Comparison of ENCODE assay signal across 13 cellular contexts in the genomic region with DNA sequence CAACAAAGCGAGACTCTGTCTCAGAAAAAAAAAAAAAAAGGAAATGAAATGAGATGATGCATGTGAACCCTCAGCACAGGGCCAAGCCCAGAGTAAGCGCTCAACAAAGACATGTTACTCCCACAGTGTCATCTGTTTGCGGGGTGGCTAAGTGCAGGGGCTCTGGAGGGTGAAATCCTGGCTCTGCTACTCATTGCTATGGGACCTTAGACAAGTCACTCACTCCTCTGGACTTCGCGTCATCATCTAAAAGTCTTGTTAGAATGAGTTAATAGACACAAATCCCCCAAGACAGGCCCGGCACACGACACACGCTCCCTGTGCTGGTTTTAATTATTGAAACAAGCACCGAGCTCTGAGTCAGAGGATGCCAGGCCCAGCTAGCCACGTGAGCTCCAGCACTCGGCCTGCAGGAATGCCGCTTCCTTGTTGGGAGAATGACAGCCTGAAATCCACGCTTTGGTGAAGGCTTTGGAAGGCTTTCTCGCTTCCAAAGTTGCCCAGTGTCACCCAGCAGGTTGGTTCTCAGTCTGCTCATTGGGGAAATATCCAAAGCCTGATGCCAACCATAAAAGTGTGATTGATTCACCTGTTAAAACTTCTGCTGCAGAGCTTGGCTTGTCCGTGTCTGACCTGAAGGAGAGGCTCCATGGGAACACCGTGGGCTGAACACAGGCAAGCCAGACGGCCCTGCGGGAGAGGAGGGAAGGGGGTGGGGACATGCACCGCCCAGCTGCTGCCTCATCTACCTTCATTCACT. TPM values are rescaled to one million over a fixed set of nuclear protein-coding genes. Genes with fewer than 3 reads are reported as not detected.
DNase-seq lines count a peak whose midpoint lies in the region; ATAC-seq, FAIRE-seq and TF ChIP-seq lines count a peak whose summit lies in the region.
"Had no signal": no experiment of that assay in that cellular context is flagged by ENCODE, and none has a peak within 500 bp of the region (broad histone marks: within the 10 kb centered on the region; RNA-seq: fewer than 3 reads in every experiment).

No MANE protein-coding gene starts in this region.

- no peaks in the 10 kb centered on the region for H3K9me3 Mint-ChIP-seq in activated T-cell treated with anti-CD3 and anti-CD28 coated beads, Interleukin-2, amount 50 U/mL, for 24 hours
- H3K9me3 Mint-ChIP-seq: stimulated activated naive CD8-positive, alpha-beta T cell treated with anti-CD3 and anti-CD28 coated beads, Interleukin-15, Interleukin-2, amounts not matched to agents 100 ng/mL and 50 ng/mL, for 24 hours had no signal

- no peak overlapping the region for H3K4me3 ChIP-seq in heart right ventricle
- no peak overlapping the region for H3K4me3 ChIP-seq in right atrium auricular region
- peak overlapping the region in 2 of 3 experiments; percentile 10 to 60 for H3K4me3 ChIP-seq in keratinocyte (ENCODE audit: control insufficient read depth in 2 of 3, extremely low read depth in 1 of 3, insufficient read depth in 2 of 3, low read depth in 1 of 3, low read length in 3 of 3)
- H3K4me3 ChIP-seq: lower lobe of right lung had no signal

- H4K20me1 ChIP-seq in keratinocyte (ENCODE audit: control insufficient read depth, extremely low read depth, insufficient read depth, low read length): no peaks in the 10 kb centered on the region

- H2AFZ ChIP-seq in keratinocyte (ENCODE audit: control insufficient read depth, low read length): peak overlapping the region; percentile 87

- H3K4me3 Mint-ChIP-seq in activated T-cell treated with anti-CD3 and anti-CD28 coated beads, Interleukin-2, amount 50 U/mL, for 24 hours: no peak overlapping the region
- H3K4me3 Mint-ChIP-seq: stimulated activated naive CD8-positive, alpha-beta T cell treated with anti-CD3 and anti-CD28 coated beads, Interleukin-15, Interleukin-2, amounts not matched to agents 100 ng/mL and 50 ng/mL, for 24 hours had no signal

- no peaks in the 10 kb centered on the region for H3K36me3 Mint-ChIP-seq in activated T-cell treated with anti-CD3 and anti-CD28 coated beads, Interleukin-2, amount 50 U/mL, for 24 hours (ENCODE audit: low read depth)

- H3K9me1 ChIP-seq in keratinocyte (ENCODE audit: control insufficient read depth, extremely low read depth, insufficient read depth, low read length): no peaks in the 10 kb centered on the region

- FAIRE-seq in keratinocyte (lab: Jason Lieb, UNC) (peak; percentile 95), urothelium cell line (lab: Jason Lieb, UNC) (peak; percentile 62)

- dilution Hi-C loops in keratinocyte (cut with MboI; ENCODE audit: extremely low pct_ligation_motif_present, low sequenced_read_pairs): no loop called here

- DNase-seq in heart right ventricle: no peak
- no peak for DNase-seq in right atrium auricular region (ENCODE audit: low spot score)
- DNase-seq in amniotic stem cell (lab: John Stamatoyannopoulos, UW): peak; percentile 93
- DNase-seq in keratinocyte (ENCODE audit: low read depth, low spot score): peak; percentile 61
- DNase-seq in urothelium cell line (ENCODE audit: low spot score): peak; percentile 73
- no peak for DNase-seq in activated T-cell treated with anti-CD3 and anti-CD28 coated beads, Interleukin-2, amount 50 U/mL, for 24 hours
- DNase-seq: activated gamma-delta T cell, lower lobe of right lung, NCI-H524 had no signal

- H3K4me1 ChIP-seq in heart right ventricle (peaks cover 5 to 20% (median 14%) of the 10 kb centered on the region in 9 donors), right atrium auricular region (peaks cover 0 to 14% of the 10 kb centered on the region in 2 donors), keratinocyte (ENCODE audit: control insufficient read depth, extremely low read depth, insufficient read depth, low read length) (peaks cover 22% of the 10 kb centered on the region)

- WGBS in heart right ventricle, 2 donors: 56% methylated on average over 19 of the region's 19 CpGs

- H3K9me3 ChIP-seq in heart right ventricle (no peaks in the 10 kb centered on the region), right atrium auricular region (no peaks in the 10 kb centered on the region), keratinocyte (ENCODE audit: control insufficient read depth, low read depth, low read length) (no peaks in the 10 kb centered on the region)
- H3K9me3 ChIP-seq: lower lobe of right lung had no signal

- TF ChIP-seq CTCF in heart right ventricle (IDR thresholded peaks at IDR 0.05) (no peak), right atrium auricular region (IDR thresholded peaks at IDR 0.05) (no peak), keratinocyte (optimal IDR thresholded peaks at IDR 0.05 in 1 of 3, IDR thresholded peaks at IDR 0.05 in 1 of 3, conservative IDR thresholded peaks at IDR 0.05 in 1 of 3; ENCODE audit: extremely low read depth in 1 of 3, insufficient read depth in 2 of 3, low read length in 3 of 3) (no peak)

- peaks cover 24% of the 10 kb centered on the region for H3K27me3 Mint-ChIP-seq in activated T-cell treated with anti-CD3 and anti-CD28 coated beads, Interleukin-2, amount 50 U/mL, for 24 hours

- H3K4me1 Mint-ChIP-seq in activated T-cell treated with anti-CD3 and anti-CD28 coated beads, Interleukin-2, amount 50 U/mL, for 24 hours (ENCODE audit: low read depth): no peaks in the 10 kb centered on the region

- peak overlapping the region in 7 of 10 donors; percentile 3 to 53 (median 41) for H3K27ac ChIP-seq in heart right ventricle
- no peak overlapping the region for H3K27ac ChIP-seq in right atrium auricular region
- peak overlapping the region; percentile 71 for H3K27ac ChIP-seq in keratinocyte (ENCODE audit: control insufficient read depth, insufficient read depth, low read length)
- H3K27ac ChIP-seq: C4-2B, lower lobe of right lung had no signal

- H3K36me3 ChIP-seq in heart right ventricle: no peaks in the 10 kb centered on the region
- H3K36me3 ChIP-seq in right atrium auricular region: no peaks in the 10 kb centered on the region
- H3K36me3 ChIP-seq in keratinocyte (ENCODE audit: control insufficient read depth in 2 of 2, extremely low read depth in 1 of 2, insufficient read depth in 2 of 2, low read length in 2 of 2): no peaks in the 10 kb centered on the region
- H3K36me3 ChIP-seq: lower lobe of right lung had no signal

- no peak overlapping the region for H3K27ac Mint-ChIP-seq in activated T-cell treated with anti-CD3 and anti-CD28 coated beads, Interleukin-2, amount 50 U/mL, for 24 hours
- H3K27ac Mint-ChIP-seq: stimulated activated naive CD8-positive, alpha-beta T cell treated with anti-CD3 and anti-CD28 coated beads, Interleukin-15, Interleukin-2, amounts not matched to agents 100 ng/mL and 50 ng/mL, for 24 hours had no signal

- H3K79me2 ChIP-seq in keratinocyte (ENCODE audit: control insufficient read depth, insufficient read depth, low read length): no peaks in the 10 kb centered on the region

- ATAC-seq in heart right ventricle: peak in 1 of 8 donors; percentile 31
- ATAC-seq in HG03342 (IDR thresholded peaks at IDR 0.05; ENCODE audit: unreplicated experiment): no peak
- no peak for ATAC-seq in GM19455 (IDR thresholded peaks at IDR 0.05; ENCODE audit: unreplicated experiment)

- H3K27me3 ChIP-seq in heart right ventricle (peaks cover 0 to 4% (median 0%) of the 10 kb centered on the region in 7 donors), right atrium auricular region (no peaks in the 10 kb centered on the region), keratinocyte (ENCODE audit: control insufficient read depth, extremely low read depth, insufficient read depth, low read length) (peaks cover 5% of the 10 kb centered on the region)

- intact Hi-C loops in heart right ventricle (cut with DNase I): no loop called here

- peak overlapping the region; percentile 88 for H3K4me2 ChIP-seq in keratinocyte (ENCODE audit: control insufficient read depth, extremely low read depth, insufficient read depth, low read depth, low read length)

- peak overlapping the region; percentile 49 for H3K9ac ChIP-seq in keratinocyte (ENCODE audit: control insufficient read depth, extremely low read depth, insufficient read depth, low read length)

RNA-seq across cellular contexts. Expression of gene TARDBP, which starts 36.7 kb away (rescaled TPM):
- 100 to 1,000 TPM in 6 of 10 donors, 10 to 100 TPM in 4; 77.4 to 138 (median 108) TPM for total RNA-seq in heart right ventricle
- 10 to 100 TPM; 66.0 to 96.9 TPM for polyA plus RNA-seq in heart right ventricle
- 10 to 100 TPM; 60.8 to 64.6 TPM for total RNA-seq in right atrium auricular region
- 87.1 to 177 TPM (median 109 TPM) in 3 replicates for polyA plus RNA-seq in keratinocyte
- polyA plus RNA-seq in keratinocyte (2011; ENCODE audit: low read depth): 209 TPM
- 101 and 175 TPM in 2 replicates for polyA plus RNA-seq in keratinocyte (2011; cell fraction: cytosol; rRNA removed)
- 188 and 261 TPM in 2 replicates for polyA plus RNA-seq in keratinocyte (2011; cell fraction: nucleus; rRNA removed)
- 131 and 134 TPM in 2 replicates for polyA plus RNA-seq in keratinocyte (2012; ENCODE audit: low replicate concordance)
- polyA minus RNA-seq in keratinocyte: 47.7 to 122 TPM (median 57.3 TPM) in 3 replicates
- polyA minus RNA-seq in keratinocyte (2011; cell fraction: cytosol; rRNA and poly(A)+ RNA removed): 93.4 TPM
- polyA minus RNA-seq in keratinocyte (2011; cell fraction: nucleus; rRNA and poly(A)+ RNA removed): 78.5 and 95.6 TPM in 2 replicates

Comparison
In these comparisons a context has a peak if more than half of its experiments do, and no peak if none do; other contexts are left out.
1. H3K27ac ChIP-seq: peak in heart right ventricle (7 of 10) and keratinocyte (single experiment); none in right atrium auricular region (0 of 2).
2. DNase-seq: peak in amniotic stem cell (single experiment), keratinocyte (single experiment) and urothelium cell line (single experiment); none in heart right ventricle (0 of 2), right atrium auricular region (single experiment) and activated T-cell treated with anti-CD3 and anti-CD28 coated beads, Interleukin-2, amount 50 U/mL, for 24 hours (single experiment).
3. H3K4me3 ChIP-seq: peak in keratinocyte (2 of 3); none in heart right ventricle (0 of 10) and right atrium auricular region (0 of 2).